In the genomic region with DNA sequence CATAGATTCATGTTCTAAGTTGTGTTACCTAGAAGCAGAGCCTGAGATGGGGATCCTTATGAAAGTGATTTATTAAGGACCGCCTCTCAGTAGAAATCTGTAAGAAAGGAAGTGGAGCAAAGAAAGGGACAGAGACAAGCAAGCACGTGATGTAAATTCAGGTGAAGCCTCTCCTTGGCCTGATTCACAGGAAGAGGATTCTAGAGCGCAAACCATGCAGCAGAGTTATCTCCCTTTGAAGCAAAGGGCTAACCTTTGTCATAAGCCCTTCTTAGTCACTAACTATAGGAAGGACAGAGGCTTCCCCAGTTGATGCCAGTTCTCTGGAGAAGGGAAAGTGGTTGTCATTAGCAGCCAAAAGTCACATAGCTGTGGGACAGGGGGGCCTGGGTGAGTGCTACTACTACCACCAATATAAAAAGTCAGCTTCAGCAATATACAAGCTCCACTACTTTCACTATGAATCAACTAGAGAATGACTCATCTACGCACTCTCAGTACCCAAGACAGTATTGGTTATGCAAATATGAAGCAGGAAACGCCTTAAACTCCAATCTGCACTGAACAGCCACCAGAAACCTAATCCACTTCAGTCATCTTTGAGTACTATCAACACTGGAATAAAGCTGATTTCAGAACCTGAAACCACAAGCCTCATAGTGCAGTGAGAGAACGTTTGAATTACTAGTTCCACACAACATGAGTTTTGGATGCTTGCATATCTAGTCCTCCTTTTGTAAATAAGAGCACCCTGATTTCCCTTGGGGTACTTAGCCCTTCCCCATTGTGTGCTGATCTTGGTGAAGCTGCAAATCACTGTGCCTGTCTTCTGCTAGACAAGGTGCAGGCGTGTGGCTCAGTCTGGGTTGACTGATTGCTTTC, we compare ENCODE assay signal across 8 cellular contexts.
A peak's percentile ranks its signal among the peaks of the same experiment; 100 is the strongest.
DNase-seq lines count a peak whose midpoint lies in the region; ATAC-seq and TF ChIP-seq lines count a peak whose summit lies in the region.

No MANE protein-coding gene starts in this region.

- H3K27ac Mint-ChIP-seq in activated T-helper 2 cell treated with anti-CD3 and anti-CD28 coated beads, Interferon-gamma antibody, Interleukin-2, Interleukin-4, amounts not matched to agents 10 μg/mL and 5 μg/mL and 100 μg/mL, durations not matched to agents 14 hours and 24 hours and 36 hours, result no peak overlapping the region
- H3K27ac Mint-ChIP-seq in naive B cell, result peak overlapping the region; percentile 47 to 96 (median 78)

- in situ Hi-C loops in GM13976 (cut with MboI; ENCODE audit: low sequenced_read_pairs, unreplicated experiment), result no loop called here

- H3K4me1 Mint-ChIP-seq in activated T-helper 2 cell treated with anti-CD3 and anti-CD28 coated beads, Interferon-gamma antibody, Interleukin-2, Interleukin-4, amounts not matched to agents 10 μg/mL and 5 μg/mL and 100 μg/mL, durations not matched to agents 14 hours and 24 hours and 36 hours (ENCODE audit: low read depth), result peaks cover 16% of the 10 kb centered on the region
- peaks cover 9 to 26% (median 24%) of the 10 kb centered on the region in 3 donors for H3K4me1 Mint-ChIP-seq in naive B cell

- TF ChIP-seq CTCF in GM13976 (IDR thresholded peaks at IDR 0.05; ENCODE audit: borderline replicate concordance, control extremely low read depth, extremely low read depth, insufficient read depth, missing control alignments), result no peak

- intact Hi-C loops in activated T-helper 2 cell treated with anti-CD3 and anti-CD28 coated beads, Interferon-gamma antibody, Interleukin-2, Interleukin-4, amounts not matched to agents 10 μg/mL and 5 μg/mL and 100 μg/mL, durations not matched to agents 14 hours and 24 hours and 36 hours (cut with micrococcal nuclease), result loop anchor here (1.0 to 2.0 kb wide), 2 partner anchors 66 to 243 kb away; no protein-coding TSS in a partner anchor

- H3K36me3 Mint-ChIP-seq in activated T-helper 2 cell treated with anti-CD3 and anti-CD28 coated beads, Interferon-gamma antibody, Interleukin-2, Interleukin-4, amounts not matched to agents 10 μg/mL and 5 μg/mL and 100 μg/mL, durations not matched to agents 14 hours and 24 hours and 36 hours (ENCODE audit: low read depth), result no peaks in the 10 kb centered on the region
- H3K36me3 Mint-ChIP-seq in naive B cell, result no peaks in the 10 kb centered on the region

- H3K9me3 Mint-ChIP-seq in activated T-helper 2 cell treated with anti-CD3 and anti-CD28 coated beads, Interferon-gamma antibody, Interleukin-2, Interleukin-4, amounts not matched to agents 10 μg/mL and 5 μg/mL and 100 μg/mL, durations not matched to agents 14 hours and 24 hours and 36 hours, result peaks cover 4% of the 10 kb centered on the region
- H3K9me3 Mint-ChIP-seq in naive B cell, result peaks cover 0 to 2% (median 0%) of the 10 kb centered on the region in 7 donors

- DNase-seq in A172 (ENCODE audit: low spot score) (peak; percentile 80), GM13976 (ENCODE audit: low spot score) (peak; percentile 76), MV-4-11 (lab: John Stamatoyannopoulos, UW) (peak; percentile 93), naive B cell (peak; percentile 71), NCI-H748 treated with DMSO at 0.1 percent for 48 hours (lab: John Stamatoyannopoulos, UW) (no peak), RPMI8226 (no peak)
- DNase-seq in activated T-helper 2 cell treated with anti-CD3 and anti-CD28 coated beads, Interferon-gamma antibody, Interleukin-2, Interleukin-4, amounts not matched to agents 10 μg/mL and 5 μg/mL and 100 μg/mL, durations not matched to agents 14 hours and 24 hours and 36 hours (ENCODE audit: low spot score), result peak; percentile 13

- H3K4me3 Mint-ChIP-seq in activated T-helper 2 cell treated with anti-CD3 and anti-CD28 coated beads, Interferon-gamma antibody, Interleukin-2, Interleukin-4, amounts not matched to agents 10 μg/mL and 5 μg/mL and 100 μg/mL, durations not matched to agents 14 hours and 24 hours and 36 hours (ENCODE audit: low read depth), result no peak overlapping the region
- peak overlapping the region; percentile 13 to 88 (median 57) for H3K4me3 Mint-ChIP-seq in naive B cell

- peaks cover 7% of the 10 kb centered on the region for H3K27me3 Mint-ChIP-seq in activated T-helper 2 cell treated with anti-CD3 and anti-CD28 coated beads, Interferon-gamma antibody, Interleukin-2, Interleukin-4, amounts not matched to agents 10 μg/mL and 5 μg/mL and 100 μg/mL, durations not matched to agents 14 hours and 24 hours and 36 hours (ENCODE audit: low read depth)
- H3K27me3 Mint-ChIP-seq in naive B cell, result peaks cover 0 to under 1% (median under 1%) of the 10 kb centered on the region in 3 donors

- peak; percentile 99 for ATAC-seq in HG02610 (IDR thresholded peaks at IDR 0.05; ENCODE audit: unreplicated experiment)
- ATAC-seq in naive B cell (ENCODE audit: low read depth in 2 of 2), result peak; percentile 98

Comparison
In these comparisons a context has a peak if more than half of its experiments do, and no peak if none do; other contexts are left out.
1. DNase-seq: peak in A172 (single experiment), GM13976 (single experiment), MV-4-11 (single experiment), activated T-helper 2 cell treated with anti-CD3 and anti-CD28 coated beads, Interferon-gamma antibody, Interleukin-2, Interleukin-4, amounts not matched to agents 10 μg/mL and 5 μg/mL and 100 μg/mL, durations not matched to agents 14 hours and 24 hours and 36 hours (single experiment) and naive B cell (single experiment); none in NCI-H748 treated with DMSO at 0.1 percent for 48 hours (single experiment) and RPMI8226 (single experiment).